8 cellular contexts compared by ENCODE assay signal in the genomic region with DNA sequence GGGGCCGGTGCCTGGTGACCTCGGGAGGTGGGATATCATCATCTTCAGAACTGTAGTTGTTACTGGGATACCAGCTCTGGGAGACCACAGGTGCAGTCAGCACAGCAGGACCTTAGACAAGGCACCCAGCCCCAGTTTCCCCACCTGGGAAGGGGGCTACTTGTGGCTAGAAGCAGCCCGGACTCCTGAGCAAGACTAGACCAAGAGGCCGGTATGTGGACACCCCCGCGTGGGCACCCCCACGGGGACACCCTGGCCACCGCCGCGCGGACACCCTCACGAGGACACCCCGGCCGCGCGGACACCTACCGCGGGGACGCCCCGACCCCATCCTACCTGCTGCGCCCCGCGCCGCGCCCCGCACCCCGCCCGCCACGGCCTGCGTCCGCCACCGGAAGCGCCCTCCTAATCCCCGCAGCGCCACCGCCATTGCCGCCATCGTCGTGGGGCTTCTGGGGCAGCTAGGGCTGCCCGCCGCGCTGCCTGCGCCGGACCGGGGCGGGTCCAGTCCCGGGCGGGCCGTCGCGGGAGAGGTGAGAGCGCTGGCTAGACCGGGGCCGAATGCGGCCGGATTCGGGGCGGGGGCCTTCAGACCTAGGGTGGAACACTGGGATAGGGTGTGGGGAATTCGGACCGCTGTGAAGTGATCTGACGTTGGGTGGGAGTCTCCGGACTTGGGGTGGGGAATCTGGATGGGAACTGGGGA. TPM values are rescaled to one million over a fixed set of nuclear protein-coding genes. Genes with fewer than 3 reads are reported as not detected.
DNase-seq lines count a peak whose midpoint lies in the region; ATAC-seq and TF ChIP-seq lines count a peak whose summit lies in the region.

A gene (plus strand): TSS at position 408 of the 706 bp plus-strand sequence. CDS start 20,755 bp downstream, outside the sequence.
A gene (minus strand): TSS at position 454 of the 706 bp plus-strand sequence. CDS start 15 bp downstream, at position 439.

- peaks cover 19 to 35% of the 10 kb centered on the region in 2 donors for H3K36me3 Mint-ChIP-seq in activated naive CD4-positive, alpha-beta T cell treated with anti-CD3 and anti-CD28 coated beads, Interleukin-2, amount 50 U/mL, for 72 hours

- no peak for TF ChIP-seq EP300 in transverse colon (IDR thresholded peaks at IDR 0.05; ENCODE audit: low read depth)

- H3K4me3 ChIP-seq in GM12865 (ENCODE audit: low read depth, low read length) (peak within 1 kb of the TSS; percentile 70), trophoblast cell (ENCODE audit: low read depth, low read length) (peak within 1 kb of the TSS; percentile 31), transverse colon (peak within 1 kb of the TSS; percentile 61 to 95 (median 68))

- H3K18ac ChIP-seq in trophoblast cell (ENCODE audit: low read length), result no peak within 1 kb of the TSS

- H3K23ac ChIP-seq in trophoblast cell (ENCODE audit: low read length), result no peak within 1 kb of the TSS

- H4K12ac ChIP-seq in trophoblast cell (ENCODE audit: low read depth, low read length), result no peak within 1 kb of the TSS

- H3K4me2 ChIP-seq in trophoblast cell (ENCODE audit: low read length), result peak within 1 kb of the TSS; percentile 42

- H3K27ac ChIP-seq in trophoblast cell (ENCODE audit: low read depth, low read length), result peak within 1 kb of the TSS; percentile 53
- H3K27ac ChIP-seq in transverse colon, result peak within 1 kb of the TSS; percentile 87 to 91 (median 89)

- H3K9ac ChIP-seq in trophoblast cell (ENCODE audit: low read length), result no peak within 1 kb of the TSS

- H2AK5ac ChIP-seq in trophoblast cell (ENCODE audit: low read length), result peak within 1 kb of the TSS; percentile 10

- H3K9me3 ChIP-seq in trophoblast cell (ENCODE audit: insufficient read depth, low read depth, low read length) (no peaks in the 10 kb centered on the region), transverse colon (no peaks in the 10 kb centered on the region)

- TF ChIP-seq CTCF in GM12865 (IDR thresholded peaks at IDR 0.05; ENCODE audit: insufficient read depth, low read depth, low read length, missing control alignments) (no peak), transverse colon (IDR thresholded peaks at IDR 0.05) (no peak)

- H4K91ac ChIP-seq in trophoblast cell (ENCODE audit: low read depth, low read length), result peak within 1 kb of the TSS; percentile 58

- no peak within 1 kb of the TSS for H2BK5ac ChIP-seq in trophoblast cell (ENCODE audit: low read depth, low read length, poor library complexity)

- peak within 1 kb of the TSS; percentile 56 for H2BK12ac ChIP-seq in trophoblast cell (ENCODE audit: low read length)

- no peaks in the 10 kb centered on the region for H3K79me2 ChIP-seq in trophoblast cell (ENCODE audit: control insufficient read depth, insufficient read depth, low read length, poor library complexity)

- H3K27me3 ChIP-seq in trophoblast cell (ENCODE audit: insufficient read depth, low read length), result no peaks in the 10 kb centered on the region
- H3K27me3 ChIP-seq in transverse colon, result no peaks in the 10 kb centered on the region

- peak within 1 kb of the TSS; percentile 95 to 99 for H3K27ac Mint-ChIP-seq in activated naive CD4-positive, alpha-beta T cell treated with anti-CD3 and anti-CD28 coated beads, Interleukin-2, amount 50 U/mL, for 72 hours

- TF ChIP-seq POLR2A in transverse colon (IDR thresholded peaks at IDR 0.05), result peak; percentile 69

- H3K79me1 ChIP-seq in trophoblast cell (ENCODE audit: low read length), result peaks cover 5% of the 10 kb centered on the region

- peak within 1 kb of the TSS; percentile 38 for H3K14ac ChIP-seq in trophoblast cell (ENCODE audit: low read length)

- peak within 1 kb of the TSS; percentile 57 for H2BK120ac ChIP-seq in trophoblast cell (ENCODE audit: insufficient read depth, low read length, poor library complexity)

- H3K36me3 ChIP-seq in trophoblast cell (ENCODE audit: control insufficient read depth in 1 of 2, insufficient read depth in 2 of 2, low read length in 2 of 2) (no peaks in the 10 kb centered on the region), transverse colon (no peaks in the 10 kb centered on the region)

- H3K4ac ChIP-seq in trophoblast cell (ENCODE audit: low read depth, low read length), result no peak within 1 kb of the TSS

- ATAC-seq in HG03175 (IDR thresholded peaks at IDR 0.05; ENCODE audit: unreplicated experiment) (peak; percentile 72), HG03025 (IDR thresholded peaks at IDR 0.05; ENCODE audit: low FRiP score, unreplicated experiment) (no peak)
- ATAC-seq in activated naive CD4-positive, alpha-beta T cell treated with anti-CD3 and anti-CD28 coated beads, Interleukin-2, amount 50 U/mL, for 72 hours, result peak; percentile 88 to 92

- DNase-seq in GM12865 (ENCODE audit: low read depth), result peak; percentile 86
- peak; percentile 65 for DNase-seq in SK-N-DZ (ENCODE audit: low spot score)
- DNase-seq in activated naive CD4-positive, alpha-beta T cell treated with anti-CD3 and anti-CD28 coated beads, Interleukin-2, amount 50 U/mL, for 72 hours (ENCODE audit: low spot score in 2 of 2), result peak; percentile 74 to 77
- peak in 38 of 42 donors; percentile 50 to 81 (median 64) for DNase-seq in head of caudate nucleus
- peak; percentile 44 to 80 for DNase-seq in trophoblast cell
- peak; percentile 78 for DNase-seq in transverse colon

- H4K8ac ChIP-seq in trophoblast cell (ENCODE audit: low read depth, low read length), result peak within 1 kb of the TSS; percentile 69

- H3K9me3 Mint-ChIP-seq in activated naive CD4-positive, alpha-beta T cell treated with anti-CD3 and anti-CD28 coated beads, Interleukin-2, amount 50 U/mL, for 72 hours, result peaks cover 4 to 5% of the 10 kb centered on the region in 2 donors

- H3K4me1 ChIP-seq in trophoblast cell (ENCODE audit: control insufficient read depth in 1 of 2, insufficient read depth in 2 of 2, low read length in 2 of 2), result peaks cover 12 to 17% of the 10 kb centered on the region in 2 experiments
- peaks cover 15 to 40% (median 30%) of the 10 kb centered on the region in 4 donors for H3K4me1 ChIP-seq in transverse colon

- WGBS in trophoblast cell (ENCODE audit: extremely low coverage, insufficient coverage, insufficient read length), result no CpG with 5 or more reads among the region's 62 CpGs
- WGBS in transverse colon (ENCODE audit: low coverage in 1 of 2), 2 donors, result 0% methylated on average over 1 to 15 of the region's 62 CpGs

- in situ Hi-C loops in transverse colon (cut with MboI; ENCODE audit: low pct_ligation_motif_present in 1 of 4, low pct_unique_long_range_greater_than_20kb in 1 of 4, low sequenced_read_pairs in 3 of 4), result no loop called here

- intact Hi-C loops in head of caudate nucleus (cut with DNase I) (no loop called here), transverse colon (cut with DNase I; ENCODE audit: low total_unique reads) (no loop called here)

- H2AFZ ChIP-seq in trophoblast cell (ENCODE audit: insufficient read depth, low read length, poor library complexity), result no peak within 1 kb of the TSS

RNA-seq across cellular contexts. Expression of the first gene that starts in this region (rescaled TPM):
- 130 TPM in 2 replicates for polyA plus RNA-seq in SK-N-DZ (2014; cell fraction: cytosol; rRNA removed)
- 79.0 and 109 TPM in 2 replicates for polyA plus RNA-seq in SK-N-DZ (2014; cell fraction: nucleus; rRNA removed)
- 100 to 1,000 TPM in 1 of 2 donors, 10 to 100 TPM in 1; 39.7 to 113 TPM for total RNA-seq in activated naive CD4-positive, alpha-beta T cell treated with anti-CD3 and anti-CD28 coated beads, Interleukin-2, amount 50 U/mL, for 72 hours
- 16.0 and 18.0 TPM in 2 replicates for polyA plus RNA-seq in trophoblast cell (2013)
- 100 to 1,000 TPM in 1 of 4 donors, 10 to 100 TPM in 3; 58.5 to 103 (median 85.3) TPM for total RNA-seq in transverse colon

RNA-seq across cellular contexts. Expression of the second gene that starts in this region (rescaled TPM):
- polyA plus RNA-seq in SK-N-DZ (2014; cell fraction: cytosol; rRNA removed), result 25.9 and 26.6 TPM in 2 replicates
- polyA plus RNA-seq in SK-N-DZ (2014; cell fraction: nucleus; rRNA removed), result 58.9 and 60.3 TPM in 2 replicates
- total RNA-seq in activated naive CD4-positive, alpha-beta T cell treated with anti-CD3 and anti-CD28 coated beads, Interleukin-2, amount 50 U/mL, for 72 hours, result 10 to 100 TPM in 1 of 2 donors, 1 to 10 TPM in 1; 4.6 to 33.0 TPM
- 2.2 and 2.6 TPM in 2 replicates for polyA plus RNA-seq in trophoblast cell (2013)
- total RNA-seq in transverse colon, result 10 to 100 TPM; 12.1 to 28.9 (median 21.6) TPM
